ENCODE assay signal across 32 cellular contexts in genomic region chr10:53260213-53260612, GRCh38.
"Had no signal": no experiment of that assay in that cellular context is flagged by ENCODE, and none has a peak within 500 bp of the region (broad histone marks: within the 10 kb centered on the region; RNA-seq: fewer than 3 reads in every experiment).

No MANE protein-coding gene starts in this region.

- H3K4me1 ChIP-seq: adrenal gland, ascending aorta, body of pancreas, breast epithelium had no signal

- H3K36me3 ChIP-seq: adrenal gland, ascending aorta, brain microvascular endothelial cell, breast epithelium, cardiac muscle cell had no signal

- H3K4me3 ChIP-seq: adrenal gland, ascending aorta, body of pancreas, breast epithelium, cardiac muscle cell had no signal

- H3K9me3 ChIP-seq: adrenal gland, ascending aorta, body of pancreas, breast epithelium had no signal

- H3K27ac ChIP-seq: adrenal gland, ascending aorta, body of pancreas, brain microvascular endothelial cell, breast epithelium, cardiac muscle cell had no signal

- DNase-seq: activated effector memory CD4-positive, alpha-beta T cell treated with anti-CD3 and anti-CD28 coated beads, Interleukin-2, amount 50 U/mL, for 16 hours; activated effector memory CD4-positive, alpha-beta T cell treated with Interleukin-2 at 50 U/mL for 16 hours; activated gamma-delta T cell; activated gamma-delta T cell treated with Interleukin-2 at 50 U/mL for 16 hours; activated naive CD4-positive, alpha-beta T cell; activated naive CD4-positive, alpha-beta T cell treated with anti-CD3 and anti-CD28 coated beads for 36 hours; activated naive CD4-positive, alpha-beta T cell treated with anti-CD3 and anti-CD28 coated beads, Interleukin-2, amount 10 ng/mL, durations not matched to agents 7 days and 5 days; activated naive CD4-positive, alpha-beta T cell treated with anti-CD3 and anti-CD28 coated beads, Interleukin-2, amount 50 U/mL, for 16 hours; activated naive CD4-positive, alpha-beta T cell treated with Interleukin-2 at 50 U/mL for 16 hours; activated naive CD8-positive, alpha-beta T cell treated with anti-CD3 and anti-CD28 coated beads for 36 hours; activated naive CD8-positive, alpha-beta T cell treated with anti-CD3 and anti-CD28 coated beads, Interleukin-2, amount 10 ng/mL, durations not matched to agents 7 days and 5 days; activated naive CD8-positive, alpha-beta T cell treated with anti-CD3 and anti-CD28 coated beads, Interleukin-2, amount 50 U/mL, for 24 hours; activated T-cell treated with anti-CD3 and anti-CD28 coated beads, Interleukin-2, amount 50 U/mL, for 1 hour; activated T-cell treated with anti-CD3 and anti-CD28 coated beads, Interleukin-2, amount 50 U/mL, for 24 hours; activated T-cell treated with anti-CD3 and anti-CD28 coated beads, Interleukin-2, amount 50 U/mL, for 4 hours; activated T-cell treated with anti-CD3 and anti-CD28 coated beads, Interleukin-2, amount 50 U/mL, for 48 hours; activated T-cell treated with anti-CD3 and anti-CD28 coated beads, Interleukin-2, amount 50 U/mL, for 72 hours; adrenal gland; amniotic stem cell; amygdala; anterior cingulate cortex; aorta; body of pancreas; brain microvascular endothelial cell; caudate nucleus; central memory CD4-positive, alpha-beta T cell; cerebellar nuclear complex had no signal

- H3K27me3 ChIP-seq: adrenal gland, ascending aorta, body of pancreas, brain microvascular endothelial cell, breast epithelium, cardiac muscle cell had no signal

- ATAC-seq: activated naive CD4-positive, alpha-beta T cell treated with anti-CD3 and anti-CD28 coated beads, Interleukin-2, amount 50 U/mL, for 72 hours; activated naive CD8-positive, alpha-beta T cell treated with anti-CD3 and anti-CD28 coated beads, Interleukin-2, amount 50 U/mL, for 24 hours; activated T-cell treated with anti-CD3 and anti-CD28 coated beads, Interleukin-2, amount 50 U/mL, for 4 hours; activated T-cell treated with anti-CD3 and anti-CD28 coated beads, Interleukin-2, amount 50 U/mL, for 72 hours; activated T-helper 17 cell treated with anti-CD3 and anti-CD28 coated beads, Interleukin-2, amount 50 U/mL, for 72 hours; body of pancreas had no signal
